ENCODE assay signal across 21 cellular contexts in genomic region chr4:48938831-48939230, GRCh38. TPM values are rescaled to one million over a fixed set of nuclear protein-coding genes. Genes with fewer than 3 reads are reported as not detected.
A peak's percentile ranks its signal among the peaks of the same experiment; 100 is the strongest.
DNase-seq lines count a peak whose midpoint lies in the region; ATAC-seq, FAIRE-seq and TF ChIP-seq lines count a peak whose summit lies in the region.
"Had no signal": no experiment of that assay in that cellular context is flagged by ENCODE, and none has a peak within 500 bp of the region (broad histone marks: within the 10 kb centered on the region; RNA-seq: fewer than 3 reads in every experiment).

No MANE protein-coding gene starts in this region.

- TF ChIP-seq EP300 in K562 (IDR thresholded peaks at IDR 0.05; ENCODE audit: low read length) = no peak

- H3K9me3 ChIP-seq in PC-3 (ENCODE audit: low read length) (no peaks in the 10 kb centered on the region), K562 (replicated peaks; ENCODE audit: control insufficient read depth, insufficient read depth, low read depth, low read length) (no peaks in the 10 kb centered on the region), neuronal stem cell (replicated peaks in 1 of 2; ENCODE audit: control insufficient read depth in 2 of 2, insufficient read depth in 1 of 2, low read depth in 1 of 2, low read length in 2 of 2) (peaks cover 0 to 3% of the 10 kb centered on the region in 2 donors)
- H3K9me3 ChIP-seq: BE2C, HAP-1 had no signal

- no peaks in the 10 kb centered on the region for H3K9me1 ChIP-seq in K562 (ENCODE audit: control insufficient read depth, insufficient read depth, low read length)

- H3K4me1 Mint-ChIP-seq in activated CD4-positive, alpha-beta T cell treated with anti-CD3 and anti-CD28 coated beads, Interleukin-2, amount 10 ng/mL, durations not matched to agents 24 days and 14 days = no peaks in the 10 kb centered on the region
- H3K4me1 Mint-ChIP-seq: CD8-positive, alpha-beta memory T cell had no signal

- H3K27ac ChIP-seq in PC-3 (ENCODE audit: low read length) (no peak overlapping the region), K562 (ENCODE audit: extremely low read depth, low read depth, low read length) (no peak overlapping the region), neuronal stem cell (replicated peaks; ENCODE audit: low read length) (no peak overlapping the region)
- H3K27ac ChIP-seq: GM23248 had no signal

- H3F3A ChIP-seq in PC-3 (ENCODE audit: low read length, unreplicated experiment) = no peaks in the 10 kb centered on the region

- H3K18ac ChIP-seq in neuronal stem cell (ENCODE audit: low read length) = no peak overlapping the region

- intact Hi-C loops in PC-3 (cut with micrococcal nuclease) = no loop called here
- intact Hi-C loops in K562 (cut with micrococcal nuclease) = no loop called here
- intact Hi-C loops in activated CD4-positive, alpha-beta T cell treated with anti-CD3 and anti-CD28 coated beads, Interleukin-2, amount 10 ng/mL, durations not matched to agents 24 days and 14 days (cut with micrococcal nuclease) = no loop called here

- H3K27me3 Mint-ChIP-seq in activated CD4-positive, alpha-beta T cell treated with anti-CD3 and anti-CD28 coated beads, Interleukin-2, amount 10 ng/mL, durations not matched to agents 24 days and 14 days = peaks cover 22% of the 10 kb centered on the region
- H3K27me3 Mint-ChIP-seq: CD4-positive, CD25-positive, alpha-beta regulatory T cell; CD8-positive, alpha-beta memory T cell had no signal

- no peak overlapping the region for H2BK15ac ChIP-seq in neuronal stem cell (ENCODE audit: low read length)

- H3K4me2 ChIP-seq in PC-3 (ENCODE audit: low read length) (no peak overlapping the region), K562 (ENCODE audit: insufficient read depth, low read length) (no peak overlapping the region), neuronal stem cell (ENCODE audit: insufficient read depth, low read length, poor library complexity, severe bottlenecking) (no peak overlapping the region)

- H3K4me3 ChIP-seq in PC-3 (ENCODE audit: low read length) (no peak overlapping the region), K562 (no peak overlapping the region), epithelial cell of esophagus (ENCODE audit: low read length) (no peak overlapping the region), neuronal stem cell (ENCODE audit: low read length in 2 of 2) (no peak overlapping the region)
- H3K4me3 ChIP-seq: GM12878, GM23248, HAP-1 had no signal

- H3K4me1 ChIP-seq in PC-3 (ENCODE audit: insufficient read depth, low read length) (peaks cover 22% of the 10 kb centered on the region), K562 (replicated peaks in 1 of 2; ENCODE audit: control insufficient read depth in 2 of 2, insufficient read depth in 2 of 2, low read length in 2 of 2) (no peaks in the 10 kb centered on the region), neuronal stem cell (ENCODE audit: control insufficient read depth in 2 of 2, insufficient read depth in 1 of 2, low read depth in 1 of 2, low read length in 2 of 2) (no peaks in the 10 kb centered on the region)
- H3K4me1 ChIP-seq: BE2C, HAP-1 had no signal

- no peaks in the 10 kb centered on the region for H3K36me3 Mint-ChIP-seq in activated CD4-positive, alpha-beta T cell treated with anti-CD3 and anti-CD28 coated beads, Interleukin-2, amount 10 ng/mL, durations not matched to agents 24 days and 14 days (ENCODE audit: low read depth)
- H3K36me3 Mint-ChIP-seq: CD8-positive, alpha-beta memory T cell had no signal

- ATAC-seq in PC-3 (no peak), K562 (no peak)
- ATAC-seq: GM12878 had no signal

- no peak overlapping the region for H4K8ac ChIP-seq in neuronal stem cell (ENCODE audit: low read depth, low read length)

- H3K9me2 ChIP-seq in PC-3 (replicated peaks; ENCODE audit: low read length) = no peaks in the 10 kb centered on the region

- TF ChIP-seq RAD21 in K562 (CRISPR knock-in tag; conservative IDR thresholded peaks at IDR 0.05 in 1 of 2, IDR thresholded peaks at IDR 0.05 in 1 of 2) = no peak

- H3K4ac ChIP-seq in neuronal stem cell (ENCODE audit: low read length) = no peak overlapping the region

- DNase-seq in PC-3 (peak; percentile 16), K562 (ENCODE audit: extremely low read depth in 1 of 4, low spot score in 3 of 4) (no peak), epithelial cell of esophagus (ENCODE audit: low read depth) (peak; percentile 24), GM19239 (ENCODE audit: insufficient read length, low spot score) (no peak), neuronal stem cell (ENCODE audit: low spot score) (no peak)
- no peak for DNase-seq in activated CD4-positive, alpha-beta T cell treated with anti-CD3 and anti-CD28 coated beads, Interleukin-2, amount 10 ng/mL, durations not matched to agents 24 days and 14 days
- DNase-seq: BE2C; C1 segment of cervical spinal cord; CD4-positive, CD25-positive, alpha-beta regulatory T cell; CD8-positive, alpha-beta memory T cell; COR-L47; DMS 273 treated with DMSO at 0.1 percent for 48 hours; DMS53; DND-41; EL; GM23248 had no signal

- TF ChIP-seq CTCF in PC-3 (conservative IDR thresholded peaks at IDR 0.05; ENCODE audit: low read depth, low read length) = no peak
- TF ChIP-seq CTCF in K562 (IDR thresholded peaks at IDR 0.05 in 2 of 3, conservative IDR thresholded peaks at IDR 0.05 in 1 of 3; ENCODE audit: insufficient read depth in 2 of 3, low read depth in 1 of 3, low read length in 3 of 3) = no peak
- no peak for TF ChIP-seq CTCF in epithelial cell of esophagus (IDR thresholded peaks at IDR 0.05; ENCODE audit: insufficient read depth, low read depth, low read length, missing control alignments)

- H2BK5ac ChIP-seq in neuronal stem cell (ENCODE audit: low read length) = no peak overlapping the region

- FAIRE-seq in K562 (lab: Jason Lieb, UNC) = no peak
- no peak for FAIRE-seq in GM19239 (lab: Jason Lieb, UNC)
- FAIRE-seq: GM12878 had no signal

- no peak overlapping the region for H2BK12ac ChIP-seq in neuronal stem cell (ENCODE audit: low read length)

- BruUV-seq in PC-3 (replicated peaks; lab: Mats Ljungman, UMichigan) (no TSS peak), K562 (replicated peaks; lab: Mats Ljungman, UMichigan) (no TSS peak)

- CTCF ChIA-PET in PC-3 (lab: Charles Lee) (no interaction called here), K562 (lab: Yijun Ruan, JAX; ENCODE audit: low intra/inter-chr PET ratio) (no interaction called here)

- H2BK120ac ChIP-seq in neuronal stem cell (ENCODE audit: low read depth, low read length) = no peak overlapping the region

- H3K9ac ChIP-seq in PC-3 (ENCODE audit: low read length) (no peak overlapping the region), K562 (ENCODE audit: insufficient read depth in 1 of 2, low read depth in 2 of 2, low read length in 2 of 2) (no peak overlapping the region), neuronal stem cell (ENCODE audit: low read depth, low read length, poor library complexity) (no peak overlapping the region)
- H3K9ac ChIP-seq: GM23248 had no signal

- H2AFZ ChIP-seq in PC-3 (ENCODE audit: low read length) (no peak overlapping the region), K562 (ENCODE audit: low read depth, low read length) (no peak overlapping the region), neuronal stem cell (ENCODE audit: low read length) (no peak overlapping the region)
- H2AFZ ChIP-seq: GM23248 had no signal

- in situ Hi-C loops in K562 (cut with MboI) = no loop called here

- H2AK5ac ChIP-seq in neuronal stem cell (ENCODE audit: low read depth, low read length) = no peak overlapping the region

- H3K79me1 ChIP-seq in neuronal stem cell (ENCODE audit: low read depth, low read length) = no peaks in the 10 kb centered on the region

- H3K36me3 ChIP-seq in PC-3 (ENCODE audit: low read depth, low read length) (no peaks in the 10 kb centered on the region; the same call in 1 of the 2 replicates), K562 (ENCODE audit: control insufficient read depth, insufficient read depth, low read length) (no peaks in the 10 kb centered on the region), neuronal stem cell (replicated peaks in 1 of 2; ENCODE audit: control insufficient read depth in 2 of 2, insufficient read depth in 2 of 2, low read length in 2 of 2) (peaks cover 0 to 1% of the 10 kb centered on the region in 2 donors)
- H3K36me3 ChIP-seq: BE2C, HAP-1 had no signal

- no peak overlapping the region for H3K27ac Mint-ChIP-seq in activated CD4-positive, alpha-beta T cell treated with anti-CD3 and anti-CD28 coated beads, Interleukin-2, amount 10 ng/mL, durations not matched to agents 24 days and 14 days
- H3K27ac Mint-ChIP-seq: CD4-positive, CD25-positive, alpha-beta regulatory T cell; CD8-positive, alpha-beta memory T cell had no signal

- no peaks in the 10 kb centered on the region for H4K20me1 ChIP-seq in PC-3 (ENCODE audit: low read length)
- no peaks in the 10 kb centered on the region for H4K20me1 ChIP-seq in K562 (replicated peaks; ENCODE audit: control insufficient read depth, insufficient read depth, low read length)

- 31% methylated on average over 3 of the region's 3 CpGs for WGBS in K562 (ENCODE audit: insufficient coverage, low coverage, missing lambda C conversion rate)
- WGBS in neuronal stem cell (ENCODE audit: extremely low coverage in 2 of 2, insufficient read length in 2 of 2, insufficient replicate concordance in 1 of 2), 2 donors = no CpG with 5 or more reads among the region's 3 CpGs

- POLR2A ChIA-PET in PC-3 (lab: Charles Lee; ENCODE audit: unreplicated experiment) (no interaction called here), K562 (lab: Yijun Ruan, JAX) (interaction anchor here (0.7 kb wide), 1 partner anchor 124 kb away, joined by 3 read pairs; no protein-coding TSS in a partner anchor)

- H3K14ac ChIP-seq in neuronal stem cell (ENCODE audit: low read length) = no peak overlapping the region

- H3K23ac ChIP-seq in neuronal stem cell (ENCODE audit: low read depth, low read length, poor library complexity) = no peak overlapping the region

- no peaks in the 10 kb centered on the region for H3K79me2 ChIP-seq in PC-3 (ENCODE audit: low read length)
- H3K79me2 ChIP-seq in K562 (ENCODE audit: control insufficient read depth, insufficient read depth, low read length) = no peaks in the 10 kb centered on the region

- no peak for TF ChIP-seq POLR2A in K562 (conservative IDR thresholded peaks at IDR 0.05)

- peaks cover 4% of the 10 kb centered on the region for H3K9me3 Mint-ChIP-seq in activated CD4-positive, alpha-beta T cell treated with anti-CD3 and anti-CD28 coated beads, Interleukin-2, amount 10 ng/mL, durations not matched to agents 24 days and 14 days

- no peak overlapping the region for H3K4me3 Mint-ChIP-seq in activated CD4-positive, alpha-beta T cell treated with anti-CD3 and anti-CD28 coated beads, Interleukin-2, amount 10 ng/mL, durations not matched to agents 24 days and 14 days
- H3K4me3 Mint-ChIP-seq: CD4-positive, CD25-positive, alpha-beta regulatory T cell; CD8-positive, alpha-beta memory T cell had no signal

- no peak overlapping the region for H4K91ac ChIP-seq in neuronal stem cell (ENCODE audit: low read depth, low read length, poor library complexity)

- H3K27me3 ChIP-seq in PC-3 (ENCODE audit: low read length) (no peaks in the 10 kb centered on the region), K562 (ENCODE audit: control insufficient read depth in 2 of 2, insufficient read depth in 2 of 2, low read length in 2 of 2) (peaks cover 0 to 4% of the 10 kb centered on the region in 2 experiments; a peak in 1 of 5 replicates), neuronal stem cell (ENCODE audit: control insufficient read depth in 3 of 3, insufficient read depth in 3 of 3, low read depth in 1 of 3, low read length in 3 of 3) (no peaks in the 10 kb centered on the region)
- H3K27me3 ChIP-seq: BE2C had no signal

RNA-seq across cellular contexts. Expression of gene OCIAD2, which starts 32.3 kb away (rescaled TPM):
- 169 and 255 TPM in 2 replicates for total RNA-seq in PC-3 (2014; rRNA removed)
- total RNA-seq in K562 (2011; cell fraction: chromatin; rRNA removed; ENCODE audit: low replicate concordance) = not detected in 2 replicates
- not detected in 2 replicates for total RNA-seq in K562 (2011; cell fraction: nucleolus; rRNA removed)
- total RNA-seq in K562 (2011; cell fraction: nucleoplasm; rRNA removed) = not detected in 2 replicates
- total RNA-seq in K562 (2014; rRNA removed) = not detected in 2 replicates
- total RNA-seq in K562 (2014; rRNA removed; fragmentation: Illumina TruSeq; extraction: Trizol) = not detected in 2 replicates
- total RNA-seq in K562 (2015; rRNA removed; fragmentation: Illumina TruSeq; extraction: Trizol) = not detected in 2 replicates
- total RNA-seq in K562 (2021) = 0.31 and 0.98 TPM in 2 replicates
- not detected in 2 replicates for polyA plus RNA-seq in K562 (2011; rRNA removed)
- polyA plus RNA-seq in K562 (2011; cell fraction: cytosol; rRNA removed) = not detected in 2 replicates
- polyA plus RNA-seq in K562 (2011; cell fraction: nucleus; rRNA removed) = not detected in 2 replicates
- polyA plus RNA-seq in K562 (2012) = not detected in 2 replicates
- not detected in 2 replicates for polyA plus RNA-seq in K562 (2014; fragmentation: Illumina TruSeq; extraction: Trizol)
- not detected for polyA plus RNA-seq in K562 (2014; fragmentation: Nextera tagmentation; extraction: Ambion mirVana)
- polyA plus RNA-seq in K562 (2014; rRNA removed) = 0.11 TPM in 1 of 2 replicates, not detected in the other
- polyA minus RNA-seq in K562 (2011; rRNA and poly(A)+ RNA removed) = not detected in 2 replicates
- polyA minus RNA-seq in K562 (2011; cell fraction: cytosol; rRNA and poly(A)+ RNA removed) = not detected in 2 replicates
- polyA minus RNA-seq in K562 (2011; cell fraction: nucleus; rRNA and poly(A)+ RNA removed) = 0.33 TPM in 1 of 2 replicates, not detected in the other
- total RNA-seq in activated CD4-positive, alpha-beta T cell treated with anti-CD3 and anti-CD28 coated beads, Interleukin-2, amount 10 ng/mL, durations not matched to agents 24 days and 14 days = 54.1 and 65.3 TPM in 2 replicates
- polyA plus RNA-seq in neuronal stem cell (2013, experiment 1 of 2) = 76.7 TPM
- polyA plus RNA-seq in neuronal stem cell (2013, experiment 2 of 2) = 77.3 TPM
- total RNA-seq: G401 had no signal

RNA-seq across cellular contexts. Expression of gene CWH43, which starts 47.2 kb away (rescaled TPM):
- total RNA-seq in PC-3 (2014; rRNA removed) (2.2 and 3.0 TPM in 2 replicates), K562 (2014; rRNA removed) (not detected in 2 replicates), K562 (2014; rRNA removed; fragmentation: Illumina TruSeq; extraction: Trizol) (not detected in 2 replicates), K562 (2015; rRNA removed; fragmentation: Illumina TruSeq; extraction: Trizol) (not detected in 2 replicates), K562 (2021) (not detected in 2 replicates)
- total RNA-seq in K562 (2011; cell fraction: chromatin; rRNA removed; ENCODE audit: low replicate concordance) = not detected in 2 replicates
- total RNA-seq in K562 (2011; cell fraction: nucleolus; rRNA removed) = not detected in 2 replicates
- not detected in 2 replicates for total RNA-seq in K562 (2011; cell fraction: nucleoplasm; rRNA removed)
- polyA plus RNA-seq in K562 (2011; rRNA removed) (not detected in 2 replicates), K562 (2014; fragmentation: Illumina TruSeq; extraction: Trizol) (not detected in 2 replicates), K562 (2014; fragmentation: Nextera tagmentation; extraction: Ambion mirVana) (not detected), K562 (2014; rRNA removed) (not detected in 2 replicates)
- polyA plus RNA-seq in K562 (2011; cell fraction: cytosol; rRNA removed) = not detected in 2 replicates
- polyA plus RNA-seq in K562 (2011; cell fraction: nucleus; rRNA removed) = not detected in 2 replicates
- polyA plus RNA-seq in K562 (2012) = not detected in 2 replicates
- polyA minus RNA-seq in K562 (2011; rRNA and poly(A)+ RNA removed) = not detected in 2 replicates
- not detected in 2 replicates for polyA minus RNA-seq in K562 (2011; cell fraction: cytosol; rRNA and poly(A)+ RNA removed)
- not detected in 2 replicates for polyA minus RNA-seq in K562 (2011; cell fraction: nucleus; rRNA and poly(A)+ RNA removed)
- total RNA-seq in activated CD4-positive, alpha-beta T cell treated with anti-CD3 and anti-CD28 coated beads, Interleukin-2, amount 10 ng/mL, durations not matched to agents 24 days and 14 days = not detected in 2 replicates
- polyA plus RNA-seq in neuronal stem cell (2013, experiment 1 of 2) = not detected
- not detected for polyA plus RNA-seq in neuronal stem cell (2013, experiment 2 of 2)
- total RNA-seq: A172; CD4-positive, CD25-positive, alpha-beta regulatory T cell; CD8-positive, alpha-beta memory T cell; G401; GM12878; GM23248; H4 had no signal
- polyA plus RNA-seq: CD4-positive, CD25-positive, alpha-beta regulatory T cell; CD8-positive, alpha-beta memory T cell; GM12878; GM23248 had no signal

Comparison
In these comparisons a context has a peak if more than half of its experiments do, and no peak if none do; other contexts are left out.
1. DNase-seq: peak in PC-3 (single experiment) and epithelial cell of esophagus (single experiment); none in K562 (0 of 4), activated CD4-positive, alpha-beta T cell treated with anti-CD3 and anti-CD28 coated beads, Interleukin-2, amount 10 ng/mL, durations not matched to agents 24 days and 14 days (single experiment), GM19239 (single experiment) and neuronal stem cell (single experiment).
2. RNA of gene OCIAD2, which starts 32.3 kb away (total RNA-seq): 169 to 255 TPM in PC-3 and 54.1 to 65.3 TPM in activated CD4-positive, alpha-beta T cell treated with anti-CD3 and anti-CD28 coated beads, Interleukin-2, amount 10 ng/mL, durations not matched to agents 24 days and 14 days; 0.31 to 0.98 TPM in K562; every median in the first group is over 10 times any median in the second.